23 cellular contexts compared by ENCODE assay signal in genomic region chr11:78828582-78829520, GRCh38.
DNase-seq lines count a peak whose midpoint lies in the region; ATAC-seq and TF ChIP-seq lines count a peak whose summit lies in the region.
"Had no signal": no experiment of that assay in that cellular context is flagged by ENCODE, and none has a peak within 500 bp of the region (broad histone marks: within the 10 kb centered on the region; RNA-seq: fewer than 3 reads in every experiment).

No MANE protein-coding gene starts in this region.

- no peak for TF ChIP-seq POLR2A in adrenal gland (IDR thresholded peaks at IDR 0.05)

- in situ Hi-C loops in ACHN (cut with HindIII; ENCODE audit: low pct_ligation_motif_present, low pct_unique_long_range_greater_than_20kb, low sequenced_read_pairs): no loop called here

- H3K4me3 ChIP-seq in adrenal gland: no peak overlapping the region
- no peak overlapping the region for H3K4me3 ChIP-seq in upper lobe of right lung
- H3K4me3 ChIP-seq in CD4-positive, alpha-beta memory T cell (ENCODE audit: low read length in 2 of 2): no peak overlapping the region
- H3K4me3 ChIP-seq: esophagus muscularis mucosa, skin epidermis, uterus had no signal

- DNase-seq in Right ventricle myocardium superior: no peak
- no peak for DNase-seq in cardiac septum (ENCODE audit: low spot score)
- peak in 4 of 7 donors; percentile 22 to 37 (median 30) for DNase-seq in adrenal gland
- DNase-seq in left lobe of liver (ENCODE audit: low spot score): no peak
- DNase-seq in upper lobe of right lung: no peak
- DNase-seq in CD4-positive, alpha-beta memory T cell: no peak
- no peak for DNase-seq in ACHN
- DNase-seq: activated CD4-positive, alpha-beta T cell treated with anti-CD3 and anti-CD28 coated beads, Interleukin-2, amount 10 ng/mL, durations not matched to agents 7 days and 5 days; activated CD8-positive, alpha-beta memory T cell treated with anti-CD3 and anti-CD28 coated beads, Interleukin-2, amount 50 U/mL, for 48 hours; activated effector memory CD4-positive, alpha-beta T cell treated with Interleukin-2 at 50 U/mL for 16 hours; effector CD8-positive, alpha-beta T cell; HCEC 1CT; natural killer cell; NCI-H187 treated with DMSO at 0.1 percent for 48 hours; NCI-H345; stimulated activated CD4-positive, alpha-beta T cell treated with anti-CD3 and anti-CD28 coated beads, Interleukin-4, amount 100 ng/mL, for 1 hour; T-helper 1 cell; uterus had no signal

- no peaks in the 10 kb centered on the region for H3K36me3 ChIP-seq in adrenal gland (replicated peaks in 1 of 2)
- no peaks in the 10 kb centered on the region for H3K36me3 ChIP-seq in upper lobe of right lung
- no peaks in the 10 kb centered on the region for H3K36me3 ChIP-seq in CD4-positive, alpha-beta memory T cell (ENCODE audit: insufficient read depth, low read length)
- H3K36me3 ChIP-seq: esophagus muscularis mucosa, uterus had no signal

- no peaks in the 10 kb centered on the region for H3K27me3 ChIP-seq in adrenal gland
- no peaks in the 10 kb centered on the region for H3K27me3 ChIP-seq in upper lobe of right lung
- H3K27me3 ChIP-seq in CD4-positive, alpha-beta memory T cell (ENCODE audit: insufficient read depth, low read length): no peaks in the 10 kb centered on the region
- H3K27me3 ChIP-seq: esophagus muscularis mucosa, uterus had no signal

- intact Hi-C loops in Right ventricle myocardium superior (cut with DNase I) (no loop called here), cardiac septum (cut with DNase I) (no loop called here), adrenal gland (cut with DNase I) (no loop called here), upper lobe of right lung (cut with DNase I) (no loop called here)
- intact Hi-C loops in CD4-positive, alpha-beta memory T cell (cut with micrococcal nuclease): no loop called here

- peak; percentile 53 for ATAC-seq in Right ventricle myocardium superior (ENCODE audit: poor library complexity)
- peak; percentile 58 for ATAC-seq in left lobe of liver
- peak; percentile 65 for ATAC-seq in upper lobe of right lung
- ATAC-seq in GM19023 (IDR thresholded peaks at IDR 0.05; ENCODE audit: unreplicated experiment): no peak

- H3K27me3 Mint-ChIP-seq in CD4-positive, alpha-beta memory T cell: peaks cover 3% of the 10 kb centered on the region in 2 donors

- CTCF ChIA-PET in CD4-positive, alpha-beta memory T cell (lab: Charles Lee; ENCODE audit: partially characterized antibody): no interaction called here

- H3K27ac ChIP-seq in adrenal gland (peak overlapping the region in 3 of 5 donors; percentile 34 to 81 (median 76)), upper lobe of right lung (no peak overlapping the region)
- no peak overlapping the region for H3K27ac ChIP-seq in CD4-positive, alpha-beta memory T cell (ENCODE audit: low read depth, low read length)
- H3K27ac ChIP-seq: C4-2B, esophagus muscularis mucosa, uterus had no signal

- peaks cover 0 to 2% of the 10 kb centered on the region in 2 donors for H3K4me1 ChIP-seq in adrenal gland (replicated peaks in 1 of 2)
- H3K4me1 ChIP-seq in upper lobe of right lung: peaks cover 21% of the 10 kb centered on the region
- no peaks in the 10 kb centered on the region for H3K4me1 ChIP-seq in CD4-positive, alpha-beta memory T cell (ENCODE audit: insufficient read depth, low read length)
- H3K4me1 ChIP-seq: uterus had no signal

- no peaks in the 10 kb centered on the region for H3K4me1 Mint-ChIP-seq in CD4-positive, alpha-beta memory T cell
- H3K4me1 Mint-ChIP-seq: activated CD4-positive, alpha-beta T cell treated with anti-CD3 and anti-CD28 coated beads, Interleukin-2, amount 10 ng/mL, durations not matched to agents 7 days and 5 days; memory B cell; natural killer cell had no signal

- H3K9me3 Mint-ChIP-seq in CD4-positive, alpha-beta memory T cell: no peaks in the 10 kb centered on the region
- H3K9me3 Mint-ChIP-seq: activated CD4-positive, alpha-beta T cell treated with anti-CD3 and anti-CD28 coated beads, Interleukin-2, amount 10 ng/mL, durations not matched to agents 7 days and 5 days; memory B cell; natural killer cell had no signal

- 78 to 88% (median 82%) methylated on average over 3 to 4 of the region's 4 CpGs for WGBS in adrenal gland, 4 donors

- H3K36me3 Mint-ChIP-seq in CD4-positive, alpha-beta memory T cell: no peaks in the 10 kb centered on the region
- H3K36me3 Mint-ChIP-seq: memory B cell, natural killer cell had no signal

- TF ChIP-seq CTCF in adrenal gland (IDR thresholded peaks at IDR 0.05): no peak
- no peak for TF ChIP-seq CTCF in upper lobe of right lung (IDR thresholded peaks at IDR 0.05)

- H3K27ac Mint-ChIP-seq in CD4-positive, alpha-beta memory T cell: no peak overlapping the region
- H3K27ac Mint-ChIP-seq: activated CD4-positive, alpha-beta T cell treated with anti-CD3 and anti-CD28 coated beads, Interleukin-2, amount 10 ng/mL, durations not matched to agents 7 days and 5 days; memory B cell; natural killer cell had no signal

- no peak overlapping the region for H3K4me3 Mint-ChIP-seq in CD4-positive, alpha-beta memory T cell
- H3K4me3 Mint-ChIP-seq: activated CD4-positive, alpha-beta T cell treated with anti-CD3 and anti-CD28 coated beads, Interleukin-2, amount 10 ng/mL, durations not matched to agents 7 days and 5 days; memory B cell; natural killer cell had no signal

- no peaks in the 10 kb centered on the region for H3K9me3 ChIP-seq in adrenal gland (replicated peaks in 1 of 3)
- no peaks in the 10 kb centered on the region for H3K9me3 ChIP-seq in upper lobe of right lung
- no peaks in the 10 kb centered on the region for H3K9me3 ChIP-seq in CD4-positive, alpha-beta memory T cell (ENCODE audit: control insufficient read depth in 1 of 2, low read length in 2 of 2)
- H3K9me3 ChIP-seq: esophagus muscularis mucosa, uterus had no signal

- POLR2A ChIA-PET in CD4-positive, alpha-beta memory T cell (lab: Charles Lee; ENCODE audit: partially characterized antibody): no interaction called here

Comparison
In these comparisons a context has a peak if more than half of its experiments do, and no peak if none do; other contexts are left out.
1. DNase-seq: peak in adrenal gland (4 of 7); none in Right ventricle myocardium superior (single experiment), cardiac septum (single experiment), left lobe of liver (single experiment), upper lobe of right lung (single experiment), CD4-positive, alpha-beta memory T cell (0 of 5) and ACHN (single experiment).
2. H3K27ac ChIP-seq: peak in adrenal gland (3 of 5); none in upper lobe of right lung (single experiment) and CD4-positive, alpha-beta memory T cell (single experiment).